Comparison of ENCODE assay signal across 1 cellular context in the genomic region with DNA sequence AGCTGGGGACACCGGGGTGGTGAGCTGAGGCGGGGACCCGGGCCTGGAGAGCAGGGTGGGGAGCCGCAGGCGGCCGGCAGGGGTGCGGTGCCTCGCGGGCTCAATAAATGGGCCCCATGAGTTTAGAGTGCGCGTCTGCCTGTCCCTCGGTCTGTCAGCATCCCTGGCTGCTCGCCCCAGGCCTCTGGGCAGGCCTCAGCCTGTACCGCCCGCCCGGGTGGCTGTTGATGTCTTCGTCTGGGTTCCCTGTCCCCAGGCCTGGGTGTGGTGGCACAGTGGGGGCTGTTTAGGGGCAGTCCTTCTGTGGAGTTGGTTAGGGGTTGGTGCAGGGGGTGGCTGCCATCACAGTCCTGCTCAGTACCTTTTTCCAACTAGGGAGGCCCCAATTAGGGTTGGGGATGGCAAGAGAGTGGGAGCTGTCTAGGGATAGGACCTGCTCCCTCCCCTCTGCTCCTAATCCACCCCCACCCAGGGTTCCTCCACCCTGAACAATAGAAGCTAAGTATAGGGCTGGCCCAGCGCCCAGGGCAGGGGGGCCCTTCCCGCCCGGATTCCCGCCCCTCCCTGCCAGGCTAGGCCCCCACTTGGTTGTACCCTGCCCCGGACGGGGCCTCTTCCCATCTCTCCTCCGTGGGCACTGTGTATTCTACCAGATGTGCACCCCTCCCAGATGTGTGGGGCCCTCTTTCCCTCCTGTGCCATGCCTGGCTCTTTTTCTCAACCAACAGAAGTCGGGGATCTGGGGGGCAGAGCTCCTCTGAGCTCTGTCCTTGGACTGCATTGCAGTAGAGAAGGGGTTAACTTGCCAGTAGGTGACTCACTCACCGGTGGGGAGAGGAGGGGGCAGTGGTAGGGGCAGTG.
TF ChIP-seq lines count a peak whose summit lies in the region.

No MANE protein-coding gene starts in this region.

TF ChIP-seq in HEK293, 187 proteins besides CTCF, POLR2A, EP300 and RAD21 (continued from another document and continues in another):
- TF ChIP-seq, protein P1, sequence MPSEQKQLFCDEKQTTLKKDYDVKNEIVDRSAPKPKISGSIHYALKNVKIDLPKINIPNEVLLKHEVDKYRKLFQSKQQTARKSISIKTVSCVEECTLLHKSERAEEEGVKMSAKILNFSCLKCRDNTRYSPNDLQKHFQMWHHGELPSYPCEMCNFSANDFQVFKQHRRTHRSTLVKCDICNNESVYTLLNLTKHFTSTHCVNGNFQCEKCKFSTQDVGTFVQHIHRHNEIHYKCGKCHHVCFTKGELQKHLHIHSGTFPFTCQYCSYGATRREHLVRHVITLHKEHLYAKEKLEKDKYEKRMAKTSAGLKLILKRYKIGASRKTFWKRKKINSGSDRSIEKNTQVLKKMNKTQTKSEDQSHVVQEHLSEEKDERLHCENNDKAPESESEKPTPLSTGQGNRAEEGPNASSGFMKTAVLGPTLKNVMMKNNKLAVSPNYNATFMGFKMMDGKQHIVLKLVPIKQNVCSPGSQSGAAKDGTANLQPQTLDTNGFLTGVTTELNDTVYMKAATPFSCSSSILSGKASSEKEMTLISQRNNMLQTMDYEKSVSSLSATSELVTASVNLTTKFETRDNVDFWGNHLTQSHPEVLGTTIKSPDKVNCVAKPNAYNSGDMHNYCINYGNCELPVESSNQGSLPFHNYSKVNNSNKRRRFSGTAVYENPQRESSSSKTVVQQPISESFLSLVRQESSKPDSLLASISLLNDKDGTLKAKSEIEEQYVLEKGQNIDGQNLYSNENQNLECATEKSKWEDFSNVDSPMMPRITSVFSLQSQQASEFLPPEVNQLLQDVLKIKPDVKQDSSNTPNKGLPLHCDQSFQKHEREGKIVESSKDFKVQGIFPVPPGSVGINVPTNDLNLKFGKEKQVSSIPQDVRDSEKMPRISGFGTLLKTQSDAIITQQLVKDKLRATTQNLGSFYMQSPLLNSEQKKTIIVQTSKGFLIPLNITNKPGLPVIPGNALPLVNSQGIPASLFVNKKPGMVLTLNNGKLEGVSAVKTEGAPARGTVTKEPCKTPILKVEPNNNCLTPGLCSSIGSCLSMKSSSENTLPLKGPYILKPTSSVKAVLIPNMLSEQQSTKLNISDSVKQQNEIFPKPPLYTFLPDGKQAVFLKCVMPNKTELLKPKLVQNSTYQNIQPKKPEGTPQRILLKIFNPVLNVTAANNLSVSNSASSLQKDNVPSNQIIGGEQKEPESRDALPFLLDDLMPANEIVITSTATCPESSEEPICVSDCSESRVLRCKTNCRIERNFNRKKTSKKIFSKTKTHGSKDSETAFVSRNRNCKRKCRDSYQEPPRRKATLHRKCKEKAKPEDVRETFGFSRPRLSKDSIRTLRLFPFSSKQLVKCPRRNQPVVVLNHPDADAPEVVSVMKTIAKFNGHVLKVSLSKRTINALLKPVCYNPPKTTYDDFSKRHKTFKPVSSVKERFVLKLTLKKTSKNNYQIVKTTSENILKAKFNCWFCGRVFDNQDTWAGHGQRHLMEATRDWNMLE (tag by site-specific recombination; conservative IDR thresholded peaks at IDR 0.05; ENCODE audit: low read depth): no peak; the same call in 1 of the 2 replicates
- TF ChIP-seq ZNF311 (tag by site-specific recombination; IDR thresholded peaks at IDR 0.05; ENCODE audit: borderline replicate concordance) (no peak), ZNF19 (tag by site-specific recombination; IDR thresholded peaks at IDR 0.05; ENCODE audit: low read depth) (no peak), SALL2 (tag by site-specific recombination; IDR thresholded peaks at IDR 0.05; ENCODE audit: borderline replicate concordance) (no peak), ZSCAN23 (tag by site-specific recombination; IDR thresholded peaks at IDR 0.05) (peak; percentile 25; the same call in 1 of the 2 replicates), ZNF777 (tag by site-specific recombination; IDR thresholded peaks at IDR 0.05; ENCODE audit: borderline replicate concordance) (0 out of 2 replicates have a peak, but pooled peaks have one; percentile 7), ZNF324 (tag by site-specific recombination; IDR thresholded peaks at IDR 0.05) (peak; percentile 74), SP7 (tag by site-specific recombination; IDR thresholded peaks at IDR 0.05) (peak; percentile 89; the same call in 1 of the 2 replicates), ZNF221 (tag by site-specific recombination; IDR thresholded peaks at IDR 0.05; ENCODE audit: borderline replicate concordance) (no peak), ZNF623 (tag by site-specific recombination; IDR thresholded peaks at IDR 0.05) (peak; percentile 6; the same call in 1 of the 2 replicates), ZNF785 (tag by site-specific recombination; IDR thresholded peaks at IDR 0.05) (no peak), ZNF664 (tag by site-specific recombination; IDR thresholded peaks at IDR 0.05) (no peak), TSHZ1 (tag by site-specific recombination; IDR thresholded peaks at IDR 0.05; ENCODE audit: borderline replicate concordance) (no peak), BCL11B (tag by site-specific recombination; IDR thresholded peaks at IDR 0.05; ENCODE audit: low read depth) (0 out of 2 replicates have a peak, but pooled peaks have one; percentile 9), ELK4 (IDR thresholded peaks at IDR 0.05; ENCODE audit: borderline replicate concordance, low read depth, low read length) (no peak), ZNF561 (tag by site-specific recombination; IDR thresholded peaks at IDR 0.05; ENCODE audit: borderline replicate concordance) (peak; percentile 69; the same call in 1 of the 2 replicates), ZNF654 (tag by site-specific recombination; IDR thresholded peaks at IDR 0.05; ENCODE audit: low read depth) (no peak), EGR2 (tag by site-specific recombination; IDR thresholded peaks at IDR 0.05; ENCODE audit: low read depth) (0 out of 2 replicates have a peak, but pooled peaks have one; percentile 4), ZNF600 (tag by site-specific recombination; IDR thresholded peaks at IDR 0.05) (peak; percentile 79), GLIS2 (tag by site-specific recombination; IDR thresholded peaks at IDR 0.05) (peak; percentile 88), ZNF202 (tag by site-specific recombination; IDR thresholded peaks at IDR 0.05; ENCODE audit: borderline replicate concordance) (no peak), ZNF621 (tag by site-specific recombination; IDR thresholded peaks at IDR 0.05) (no peak), ZNF248 (tag by site-specific recombination; IDR thresholded peaks at IDR 0.05) (no peak), ZIC2 (tag by site-specific recombination; IDR thresholded peaks at IDR 0.05) (peak; percentile 96), RBAK (tag by site-specific recombination; IDR thresholded peaks at IDR 0.05) (no peak), MZF1 (tag by site-specific recombination; IDR thresholded peaks at IDR 0.05; ENCODE audit: borderline replicate concordance) (no peak), SP2 (tag by site-specific recombination; IDR thresholded peaks at IDR 0.05) (peak; percentile 55), ZNF157 (tag by site-specific recombination; IDR thresholded peaks at IDR 0.05) (no peak), ZNF16 (tag by site-specific recombination; IDR thresholded peaks at IDR 0.05; ENCODE audit: low read depth) (no peak), ZNF423 (tag by site-specific recombination; IDR thresholded peaks at IDR 0.05) (0 out of 2 replicates have a peak, but pooled peaks have one; percentile 32), ZNF366 (tag by site-specific recombination; conservative IDR thresholded peaks at IDR 0.05) (peak; percentile 69), ZNF585B (tag by site-specific recombination; IDR thresholded peaks at IDR 0.05) (no peak)
- TF ChIP-seq, protein P2, sequence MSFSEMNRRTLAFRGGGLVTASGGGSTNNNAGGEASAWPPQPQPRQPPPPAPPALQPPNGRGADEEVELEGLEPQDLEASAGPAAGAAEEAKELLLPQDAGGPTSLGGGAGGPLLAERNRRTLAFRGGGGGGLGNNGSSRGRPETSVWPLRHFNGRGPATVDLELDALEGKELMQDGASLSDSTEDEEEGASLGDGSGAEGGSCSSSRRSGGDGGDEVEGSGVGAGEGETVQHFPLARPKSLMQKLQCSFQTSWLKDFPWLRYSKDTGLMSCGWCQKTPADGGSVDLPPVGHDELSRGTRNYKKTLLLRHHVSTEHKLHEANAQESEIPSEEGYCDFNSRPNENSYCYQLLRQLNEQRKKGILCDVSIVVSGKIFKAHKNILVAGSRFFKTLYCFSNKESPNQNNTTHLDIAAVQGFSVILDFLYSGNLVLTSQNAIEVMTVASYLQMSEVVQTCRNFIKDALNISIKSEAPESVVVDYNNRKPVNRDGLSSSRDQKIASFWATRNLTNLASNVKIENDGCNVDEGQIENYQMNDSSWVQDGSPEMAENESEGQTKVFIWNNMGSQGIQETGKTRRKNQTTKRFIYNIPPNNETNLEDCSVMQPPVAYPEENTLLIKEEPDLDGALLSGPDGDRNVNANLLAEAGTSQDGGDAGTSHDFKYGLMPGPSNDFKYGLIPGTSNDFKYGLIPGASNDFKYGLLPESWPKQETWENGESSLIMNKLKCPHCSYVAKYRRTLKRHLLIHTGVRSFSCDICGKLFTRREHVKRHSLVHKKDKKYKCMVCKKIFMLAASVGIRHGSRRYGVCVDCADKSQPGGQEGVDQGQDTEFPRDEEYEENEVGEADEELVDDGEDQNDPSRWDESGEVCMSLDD (tag by site-specific recombination; IDR thresholded peaks at IDR 0.05): peak; percentile 89
- TF ChIP-seq, protein P3, sequence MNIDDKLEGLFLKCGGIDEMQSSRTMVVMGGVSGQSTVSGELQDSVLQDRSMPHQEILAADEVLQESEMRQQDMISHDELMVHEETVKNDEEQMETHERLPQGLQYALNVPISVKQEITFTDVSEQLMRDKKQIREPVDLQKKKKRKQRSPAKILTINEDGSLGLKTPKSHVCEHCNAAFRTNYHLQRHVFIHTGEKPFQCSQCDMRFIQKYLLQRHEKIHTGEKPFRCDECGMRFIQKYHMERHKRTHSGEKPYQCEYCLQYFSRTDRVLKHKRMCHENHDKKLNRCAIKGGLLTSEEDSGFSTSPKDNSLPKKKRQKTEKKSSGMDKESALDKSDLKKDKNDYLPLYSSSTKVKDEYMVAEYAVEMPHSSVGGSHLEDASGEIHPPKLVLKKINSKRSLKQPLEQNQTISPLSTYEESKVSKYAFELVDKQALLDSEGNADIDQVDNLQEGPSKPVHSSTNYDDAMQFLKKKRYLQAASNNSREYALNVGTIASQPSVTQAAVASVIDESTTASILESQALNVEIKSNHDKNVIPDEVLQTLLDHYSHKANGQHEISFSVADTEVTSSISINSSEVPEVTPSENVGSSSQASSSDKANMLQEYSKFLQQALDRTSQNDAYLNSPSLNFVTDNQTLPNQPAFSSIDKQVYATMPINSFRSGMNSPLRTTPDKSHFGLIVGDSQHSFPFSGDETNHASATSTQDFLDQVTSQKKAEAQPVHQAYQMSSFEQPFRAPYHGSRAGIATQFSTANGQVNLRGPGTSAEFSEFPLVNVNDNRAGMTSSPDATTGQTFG (tag by site-specific recombination; IDR thresholded peaks at IDR 0.05; ENCODE audit: borderline replicate concordance): no peak
- TF ChIP-seq, protein P4, sequence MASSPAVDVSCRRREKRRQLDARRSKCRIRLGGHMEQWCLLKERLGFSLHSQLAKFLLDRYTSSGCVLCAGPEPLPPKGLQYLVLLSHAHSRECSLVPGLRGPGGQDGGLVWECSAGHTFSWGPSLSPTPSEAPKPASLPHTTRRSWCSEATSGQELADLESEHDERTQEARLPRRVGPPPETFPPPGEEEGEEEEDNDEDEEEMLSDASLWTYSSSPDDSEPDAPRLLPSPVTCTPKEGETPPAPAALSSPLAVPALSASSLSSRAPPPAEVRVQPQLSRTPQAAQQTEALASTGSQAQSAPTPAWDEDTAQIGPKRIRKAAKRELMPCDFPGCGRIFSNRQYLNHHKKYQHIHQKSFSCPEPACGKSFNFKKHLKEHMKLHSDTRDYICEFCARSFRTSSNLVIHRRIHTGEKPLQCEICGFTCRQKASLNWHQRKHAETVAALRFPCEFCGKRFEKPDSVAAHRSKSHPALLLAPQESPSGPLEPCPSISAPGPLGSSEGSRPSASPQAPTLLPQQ (tag by site-specific recombination; IDR thresholded peaks at IDR 0.05): peak; percentile 97
- TF ChIP-seq, protein P5, sequence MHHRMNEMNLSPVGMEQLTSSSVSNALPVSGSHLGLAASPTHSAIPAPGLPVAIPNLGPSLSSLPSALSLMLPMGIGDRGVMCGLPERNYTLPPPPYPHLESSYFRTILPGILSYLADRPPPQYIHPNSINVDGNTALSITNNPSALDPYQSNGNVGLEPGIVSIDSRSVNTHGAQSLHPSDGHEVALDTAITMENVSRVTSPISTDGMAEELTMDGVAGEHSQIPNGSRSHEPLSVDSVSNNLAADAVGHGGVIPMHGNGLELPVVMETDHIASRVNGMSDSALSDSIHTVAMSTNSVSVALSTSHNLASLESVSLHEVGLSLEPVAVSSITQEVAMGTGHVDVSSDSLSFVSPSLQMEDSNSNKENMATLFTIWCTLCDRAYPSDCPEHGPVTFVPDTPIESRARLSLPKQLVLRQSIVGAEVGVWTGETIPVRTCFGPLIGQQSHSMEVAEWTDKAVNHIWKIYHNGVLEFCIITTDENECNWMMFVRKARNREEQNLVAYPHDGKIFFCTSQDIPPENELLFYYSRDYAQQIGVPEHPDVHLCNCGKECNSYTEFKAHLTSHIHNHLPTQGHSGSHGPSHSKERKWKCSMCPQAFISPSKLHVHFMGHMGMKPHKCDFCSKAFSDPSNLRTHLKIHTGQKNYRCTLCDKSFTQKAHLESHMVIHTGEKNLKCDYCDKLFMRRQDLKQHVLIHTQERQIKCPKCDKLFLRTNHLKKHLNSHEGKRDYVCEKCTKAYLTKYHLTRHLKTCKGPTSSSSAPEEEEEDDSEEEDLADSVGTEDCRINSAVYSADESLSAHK (tag by site-specific recombination; IDR thresholded peaks at IDR 0.05): no peak
